Comparison of ENCODE assay signal across 15 cellular contexts in the genomic region with DNA sequence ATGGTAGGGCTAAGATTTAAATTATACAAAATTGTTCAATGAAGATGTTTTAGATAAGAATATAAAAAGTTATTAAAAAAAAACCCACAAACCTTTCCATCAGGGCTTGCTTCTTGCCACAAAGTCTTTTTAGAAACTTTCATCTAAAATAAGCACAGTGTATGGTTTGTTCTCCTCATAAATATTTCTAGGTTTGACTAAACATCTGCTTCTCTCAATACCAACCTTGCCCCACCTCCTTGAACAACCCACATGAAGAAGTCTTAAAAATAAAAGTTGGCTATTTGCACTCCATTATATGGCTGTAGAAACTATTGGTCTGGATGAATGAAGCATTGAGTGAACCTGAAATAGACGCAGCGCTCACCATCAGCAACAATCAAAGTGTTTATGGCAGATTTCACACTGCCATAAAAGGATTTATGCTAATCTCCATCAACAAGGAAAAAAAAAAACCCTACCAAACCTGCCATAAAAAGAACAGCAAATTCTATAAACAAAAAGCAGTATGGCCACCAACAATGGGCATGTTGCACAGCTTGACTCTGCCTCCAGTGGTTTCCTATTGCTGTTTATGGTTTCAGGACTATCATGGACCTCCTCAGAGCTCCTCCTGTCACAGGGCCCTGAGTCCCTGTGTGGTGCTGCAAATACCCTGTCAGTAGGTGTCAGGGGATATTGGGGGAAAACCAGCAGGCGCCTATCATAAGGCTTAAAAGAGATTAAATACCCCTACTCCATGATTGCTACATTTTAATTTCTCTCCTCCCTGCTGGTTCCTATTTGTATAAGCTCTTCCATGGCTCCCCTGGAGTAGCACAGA.
"Had no signal": no experiment of that assay in that cellular context is flagged by ENCODE, and none has a peak within 500 bp of the region (broad histone marks: within the 10 kb centered on the region; RNA-seq: fewer than 3 reads in every experiment).

No MANE protein-coding gene starts in this region.

- ATAC-seq: body of pancreas; effector memory CD8-positive, alpha-beta T cell; pancreas; right lobe of liver; upper lobe of right lung had no signal

- DNase-seq: activated CD4-positive, alpha-beta T cell treated with anti-CD3 and anti-CD28 coated beads for 1 hour; activated CD4-positive, alpha-beta T cell treated with anti-CD3 and anti-CD28 coated beads, Interleukin-2, amount 50 U/mL, for 48 hours; activated naive CD4-positive, alpha-beta T cell treated with Interleukin-2 at 50 U/mL for 16 hours; body of pancreas; effector memory CD8-positive, alpha-beta T cell; pancreas; right lobe of liver; small intestine; stimulated activated CD4-positive, alpha-beta T cell treated with anti-CD3 and anti-CD28 coated beads, Interleukin-15, amount 100 ng/mL, for 24 hours; stimulated activated CD4-positive, alpha-beta T cell treated with anti-CD3 and anti-CD28 coated beads, Interleukin-2, amount 100 ng/mL, for 48 hours; upper lobe of right lung had no signal

- H3K27me3 ChIP-seq: body of pancreas, pancreas, right lobe of liver had no signal

- H3K4me1 ChIP-seq: body of pancreas, pancreas, right lobe of liver, upper lobe of right lung had no signal

- H3K4me3 Mint-ChIP-seq: effector memory CD8-positive, alpha-beta T cell; memory B cell had no signal

- H3K9me3 ChIP-seq: body of pancreas, neutrophil, pancreas, right lobe of liver, thoracic aorta, upper lobe of right lung had no signal

- H3K27me3 Mint-ChIP-seq: effector memory CD8-positive, alpha-beta T cell had no signal

- H3K9me3 Mint-ChIP-seq: effector memory CD8-positive, alpha-beta T cell; memory B cell had no signal

- H3K27ac Mint-ChIP-seq: memory B cell had no signal

- H3K36me3 ChIP-seq: neutrophil, pancreas, thoracic aorta, upper lobe of right lung had no signal

- H3K4me3 ChIP-seq: body of pancreas, pancreas, right lobe of liver, thoracic aorta, upper lobe of right lung had no signal

- H3K27ac ChIP-seq: body of pancreas, neutrophil, pancreas, right lobe of liver, thoracic aorta, upper lobe of right lung, VCaP had no signal
